In the genomic region with DNA sequence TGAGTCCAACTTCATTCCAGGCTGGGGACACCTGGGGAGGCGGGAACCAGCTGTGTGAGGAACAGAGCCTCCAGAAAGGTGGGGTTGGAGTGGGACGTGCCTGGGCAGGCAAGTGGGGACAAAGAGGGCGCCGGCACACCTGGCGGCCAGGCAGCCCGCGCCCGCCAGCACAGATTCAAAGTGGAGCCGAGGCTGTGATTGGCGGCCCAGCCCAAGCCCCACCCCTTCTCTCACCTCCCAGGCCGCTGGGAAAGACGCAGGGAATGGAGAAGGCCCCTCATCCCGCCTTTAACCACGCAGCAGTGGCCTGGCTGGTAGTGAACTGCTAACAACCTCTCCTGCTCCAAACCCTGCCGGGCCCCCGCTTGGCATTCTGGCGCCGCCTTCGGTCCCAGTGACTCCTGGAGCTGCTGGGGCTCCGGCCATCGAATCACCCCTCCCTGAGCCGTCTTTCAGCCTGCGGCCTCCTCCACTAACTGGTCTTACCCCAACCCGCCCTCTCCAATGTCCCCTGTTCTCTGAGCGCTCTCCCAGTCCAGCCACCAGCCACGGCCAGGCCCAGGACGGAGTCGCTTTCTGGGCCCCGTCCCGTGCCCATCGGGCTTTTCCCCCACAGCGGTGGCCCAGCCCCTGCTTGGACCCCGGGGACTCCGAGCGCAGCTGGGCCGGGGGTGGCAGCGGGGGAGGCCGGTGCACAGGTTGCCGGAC, we compare ENCODE assay signal across 1 cellular context.
TF ChIP-seq lines count a peak whose summit lies in the region.

No MANE protein-coding gene starts in this region.

TF ChIP-seq in SK-N-SH treated with all-trans-retinoic acid at 6 μM for 48 hours, 23 proteins besides CTCF, POLR2A, EP300 and RAD21 (continued from another document):
- TF ChIP-seq, protein P1, sequence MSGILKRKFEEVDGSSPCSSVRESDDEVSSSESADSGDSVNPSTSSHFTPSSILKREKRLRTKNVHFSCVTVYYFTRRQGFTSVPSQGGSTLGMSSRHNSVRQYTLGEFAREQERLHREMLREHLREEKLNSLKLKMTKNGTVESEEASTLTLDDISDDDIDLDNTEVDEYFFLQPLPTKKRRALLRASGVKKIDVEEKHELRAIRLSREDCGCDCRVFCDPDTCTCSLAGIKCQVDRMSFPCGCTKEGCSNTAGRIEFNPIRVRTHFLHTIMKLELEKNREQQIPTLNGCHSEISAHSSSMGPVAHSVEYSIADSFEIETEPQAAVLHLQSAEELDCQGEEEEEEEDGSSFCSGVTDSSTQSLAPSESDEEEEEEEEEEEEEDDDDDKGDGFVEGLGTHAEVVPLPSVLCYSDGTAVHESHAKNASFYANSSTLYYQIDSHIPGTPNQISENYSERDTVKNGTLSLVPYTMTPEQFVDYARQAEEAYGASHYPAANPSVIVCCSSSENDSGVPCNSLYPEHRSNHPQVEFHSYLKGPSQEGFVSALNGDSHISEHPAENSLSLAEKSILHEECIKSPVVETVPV (CRISPR knock-in tag; IDR thresholded peaks at IDR 0.05), result no peak
- TF ChIP-seq CSDC2 (CRISPR knock-in tag; IDR thresholded peaks at IDR 0.05) (no peak), SNAI2 (CRISPR knock-in tag; IDR thresholded peaks at IDR 0.05) (no peak), ZNF70 (CRISPR knock-in tag; IDR thresholded peaks at IDR 0.05) (no peak)
